18 cellular contexts compared by ENCODE assay signal in genomic region chr13:38905861-38906260, GRCh38.
"Had no signal": no experiment of that assay in that cellular context is flagged by ENCODE, and none has a peak within 500 bp of the region (broad histone marks: within the 10 kb centered on the region; RNA-seq: fewer than 3 reads in every experiment).

No MANE protein-coding gene starts in this region.

- DNase-seq: activated CD4-positive, alpha-beta T cell treated with anti-CD3 and anti-CD28 coated beads for 48 hours; activated CD4-positive, CD25-positive, alpha-beta regulatory T cell; activated CD8-positive, alpha-beta T cell treated with anti-CD3 and anti-CD28 coated beads for 36 hours; activated naive CD4-positive, alpha-beta T cell; activated naive CD8-positive, alpha-beta T cell treated with anti-CD3 and anti-CD28 coated beads for 36 hours; activated T-cell treated with anti-CD3 and anti-CD28 coated beads, Interleukin-2, amount 50 U/mL, for 1 hour; amniotic stem cell; body of pancreas; central memory CD4-positive, alpha-beta T cell; left cardiac atrium; lower lobe of right lung; T-cell; uterus had no signal

- H3K4me1 ChIP-seq: esophagus muscularis mucosa, lower lobe of right lung, parathyroid adenoma, tibial nerve, uterus had no signal

- H3K4me3 ChIP-seq: body of pancreas, coronary artery, esophagus muscularis mucosa, lower lobe of right lung, tibial nerve, uterus had no signal

- H3K27ac ChIP-seq: body of pancreas, coronary artery, esophagus muscularis mucosa, lower lobe of right lung, parathyroid adenoma, tibial nerve, uterus had no signal

- H3K9ac ChIP-seq: parathyroid adenoma had no signal

- ATAC-seq: activated CD8-positive, alpha-beta T cell treated with anti-CD3 and anti-CD28 coated beads for 36 hours; activated T-helper 17 cell treated with anti-CD3 and anti-CD28 coated beads, Interleukin-2, amount 50 U/mL, for 72 hours; body of pancreas; left cardiac atrium; lower lobe of right lung; T-cell had no signal

- H3K79me2 ChIP-seq: parathyroid adenoma had no signal

- H3K36me3 ChIP-seq: esophagus muscularis mucosa, lower lobe of right lung, tibial nerve, uterus had no signal

- H3K9me3 ChIP-seq: body of pancreas, esophagus muscularis mucosa, lower lobe of right lung, tibial nerve, uterus had no signal

- H3K27me3 ChIP-seq: body of pancreas, esophagus muscularis mucosa, tibial nerve, uterus had no signal

- H2AFZ ChIP-seq: parathyroid adenoma had no signal
